ENCODE assay signal across 1 cellular context in genomic region chr9:121649476-121650219, GRCh38.
TF ChIP-seq lines count a peak whose summit lies in the region.

No MANE protein-coding gene starts in this region.

TF ChIP-seq in IMR-90, 13 proteins besides CTCF, POLR2A, EP300 and RAD21:
- TF ChIP-seq FOS (IDR thresholded peaks at IDR 0.05; ENCODE audit: low read depth, low read length), result no peak
- TF ChIP-seq, protein P1, sequence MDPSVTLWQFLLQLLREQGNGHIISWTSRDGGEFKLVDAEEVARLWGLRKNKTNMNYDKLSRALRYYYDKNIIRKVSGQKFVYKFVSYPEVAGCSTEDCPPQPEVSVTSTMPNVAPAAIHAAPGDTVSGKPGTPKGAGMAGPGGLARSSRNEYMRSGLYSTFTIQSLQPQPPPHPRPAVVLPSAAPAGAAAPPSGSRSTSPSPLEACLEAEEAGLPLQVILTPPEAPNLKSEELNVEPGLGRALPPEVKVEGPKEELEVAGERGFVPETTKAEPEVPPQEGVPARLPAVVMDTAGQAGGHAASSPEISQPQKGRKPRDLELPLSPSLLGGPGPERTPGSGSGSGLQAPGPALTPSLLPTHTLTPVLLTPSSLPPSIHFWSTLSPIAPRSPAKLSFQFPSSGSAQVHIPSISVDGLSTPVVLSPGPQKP (IDR thresholded peaks at IDR 0.05; ENCODE audit: borderline replicate concordance, low read depth, low read length), result no peak
- TF ChIP-seq RCOR1 (IDR thresholded peaks at IDR 0.05; ENCODE audit: insufficient replicate concordance, low read length), result no peak
- TF ChIP-seq SMC3 (IDR thresholded peaks at IDR 0.05; ENCODE audit: low read depth, low read length), result no peak
- no peak for TF ChIP-seq BHLHE40 (IDR thresholded peaks at IDR 0.05; ENCODE audit: low read depth, low read length)
- no peak for TF ChIP-seq CEBPB (IDR thresholded peaks at IDR 0.05; ENCODE audit: low read depth, low read length)
- no peak for TF ChIP-seq MAFK (IDR thresholded peaks at IDR 0.05; ENCODE audit: low read depth, low read length)
- no peak for TF ChIP-seq NFE2L2 (IDR thresholded peaks at IDR 0.05; ENCODE audit: low read depth, low read length)
- no peak for TF ChIP-seq MAZ (IDR thresholded peaks at IDR 0.05; ENCODE audit: borderline replicate concordance, low read depth, low read length)
- no peak for TF ChIP-seq CHD1 (IDR thresholded peaks at IDR 0.05; ENCODE audit: low read depth, low read length)
- no peak for TF ChIP-seq MXI1 (IDR thresholded peaks at IDR 0.05; ENCODE audit: borderline replicate concordance, low read depth, low read length)
